ENCODE assay signal across 22 cellular contexts in the genomic region with DNA sequence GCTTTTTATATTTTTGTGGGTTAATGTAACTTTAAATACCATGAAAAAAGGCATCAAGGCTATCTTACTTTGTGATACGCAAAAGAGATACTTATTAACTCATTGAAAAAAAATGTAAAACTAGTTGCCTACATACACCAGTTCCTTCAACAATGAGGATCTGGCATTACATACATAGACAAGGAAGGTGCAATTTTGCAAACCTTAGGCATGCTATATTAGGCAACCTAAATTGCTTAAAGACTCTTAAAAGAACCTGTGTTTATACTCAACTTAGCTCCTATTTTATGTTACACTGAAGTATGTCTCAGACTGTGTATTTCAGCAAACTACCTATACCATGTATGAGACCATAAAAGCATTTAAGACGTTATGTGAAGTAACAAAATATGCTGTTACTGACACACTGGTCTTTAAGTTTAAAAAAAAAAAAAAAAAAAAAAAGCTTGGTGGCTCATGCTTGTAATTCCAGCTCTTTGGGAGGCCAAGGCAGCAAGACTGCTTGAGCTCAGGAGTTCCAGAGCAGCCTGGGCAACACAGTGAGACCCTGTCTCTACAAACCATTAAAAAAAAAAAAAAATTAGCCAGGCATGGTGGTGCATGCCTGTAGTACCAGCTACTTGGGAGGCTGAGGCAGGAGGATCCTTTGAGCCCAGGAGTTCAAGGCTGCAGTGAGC. TPM values are rescaled to one million over a fixed set of nuclear protein-coding genes. Genes with fewer than 3 reads are reported as not detected.
DNase-seq lines count a peak whose midpoint lies in the region; ATAC-seq, FAIRE-seq and TF ChIP-seq lines count a peak whose summit lies in the region.
"Had no signal": no experiment of that assay in that cellular context is flagged by ENCODE, and none has a peak within 500 bp of the region (broad histone marks: within the 10 kb centered on the region; RNA-seq: fewer than 3 reads in every experiment).

No MANE protein-coding gene starts in this region.

- no peak overlapping the region for H2AFZ ChIP-seq in PC-3 (ENCODE audit: low read length)

- no peaks in the 10 kb centered on the region for H3K9me2 ChIP-seq in PC-3 (replicated peaks; ENCODE audit: low read length)

- H3K4me2 ChIP-seq in PC-3 (ENCODE audit: low read length): no peak overlapping the region
- H3K4me2 ChIP-seq: SK-N-SH had no signal

- H3K4me1 ChIP-seq in adipocyte (ENCODE audit: control insufficient read depth, insufficient read depth, low read length) (no peaks in the 10 kb centered on the region), PC-3 (ENCODE audit: insufficient read depth, low read length) (no peaks in the 10 kb centered on the region)

- no peak for ATAC-seq in PC-3

- H3K36me3 ChIP-seq in adipocyte (ENCODE audit: control insufficient read depth, insufficient read depth, low read length, severe bottlenecking) (peaks cover 35% of the 10 kb centered on the region), PC-3 (ENCODE audit: low read depth, low read length) (peaks cover 24% of the 10 kb centered on the region)

- no peak for TF ChIP-seq CTCF in AG10803 (conservative IDR thresholded peaks at IDR 0.05; ENCODE audit: low read length)
- TF ChIP-seq CTCF in PC-3 (conservative IDR thresholded peaks at IDR 0.05; ENCODE audit: low read depth, low read length): no peak

- POLR2A ChIA-PET in PC-3 (lab: Charles Lee; ENCODE audit: unreplicated experiment): interaction anchor here (0.6 kb wide), 2 partner anchors 71 to 88 kb away, joined by 3 read pairs; no protein-coding TSS in a partner anchor

- H3K9me3 ChIP-seq in adipocyte (ENCODE audit: control insufficient read depth, low read length): no peaks in the 10 kb centered on the region
- no peaks in the 10 kb centered on the region for H3K9me3 ChIP-seq in PC-3 (ENCODE audit: low read length)
- H3K9me3 ChIP-seq: SK-N-SH had no signal

- H3K27me3 ChIP-seq in adipocyte (replicated peaks; ENCODE audit: control insufficient read depth, insufficient read depth, low read length) (no peaks in the 10 kb centered on the region), PC-3 (ENCODE audit: low read length) (no peaks in the 10 kb centered on the region)

- DNase-seq in AG10803 (ENCODE audit: low read depth) (peak; percentile 25), GM18507 (ENCODE audit: extremely low spot score, insufficient read length, low read depth) (no peak), adipocyte (ENCODE audit: low read depth) (peak; percentile 40), iris pigment epithelial cell (ENCODE audit: low read depth) (peak; percentile 11), NCI-H146 (lab: John Stamatoyannopoulos, UW) (no peak), PC-3 (no peak), NCI-H2081 (lab: John Stamatoyannopoulos, UW) (no peak)
- DNase-seq: C1 segment of cervical spinal cord; CD8-positive, alpha-beta memory T cell; DMS53; GOT3; Kasumi-1; MM.1S; NCI-H1105 treated with DMSO at 0.1 percent for 48 hours; NCI-H1694 treated with DMSO at 0.1 percent for 48 hours; NCI-H2107; NCI-H510A; NCI-H748 treated with DMSO at 0.1 percent for 48 hours; NK-92 treated with Interleukin-12 subunit alpha and Interleukin-12 subunit beta, amount 100 ng/mL, for 24 hours; RPMI8226; SHP77 treated with DMSO at 0.1 percent for 48 hours; SK-N-SH had no signal

- intact Hi-C loops in PC-3 (cut with micrococcal nuclease): no loop called here

- no peaks in the 10 kb centered on the region for H4K20me1 ChIP-seq in PC-3 (ENCODE audit: low read length)

- H3K4me3 ChIP-seq in AG10803 (ENCODE audit: low read length) (no peak overlapping the region), adipocyte (ENCODE audit: low read length) (no peak overlapping the region), PC-3 (ENCODE audit: low read length) (no peak overlapping the region)

- H3K79me2 ChIP-seq in PC-3 (ENCODE audit: low read length): peaks cover 33% of the 10 kb centered on the region

- no peak overlapping the region for H3K27ac ChIP-seq in PC-3 (ENCODE audit: low read length)

- peak; percentile 9 for FAIRE-seq in GM18507 (lab: Jason Lieb, UNC)

- H3K9ac ChIP-seq in adipocyte (ENCODE audit: low read length) (no peak overlapping the region), PC-3 (ENCODE audit: low read length) (no peak overlapping the region)
- H3K9ac ChIP-seq: SK-N-SH had no signal

- no peaks in the 10 kb centered on the region for H3F3A ChIP-seq in PC-3 (ENCODE audit: low read length, unreplicated experiment)

- BruUV-seq in PC-3 (replicated peaks; lab: Mats Ljungman, UMichigan): no TSS peak

- CTCF ChIA-PET in PC-3 (lab: Charles Lee): no interaction called here

RNA-seq across cellular contexts. Expression of a gene that starts 9.1 kb away (rescaled TPM):
- 75.0 and 86.8 TPM in 2 replicates for total RNA-seq in PC-3 (2014; rRNA removed)

Comparison
In these comparisons a context has a peak if more than half of its experiments do, and no peak if none do; other contexts are left out.
1. DNase-seq: peak in AG10803 (single experiment), adipocyte (single experiment) and iris pigment epithelial cell (single experiment); none in GM18507 (single experiment), NCI-H146 (single experiment), PC-3 (single experiment) and NCI-H2081 (0 of 2).